In genomic region chr19:38485541-38486285, GRCh38 we compare ENCODE assay signal across 28 cellular contexts. TPM values are rescaled to one million over a fixed set of nuclear protein-coding genes. Genes with fewer than 3 reads are reported as not detected.
"Had no signal": no experiment of that assay in that cellular context is flagged by ENCODE, and none has a peak within 500 bp of the region (broad histone marks: within the 10 kb centered on the region; RNA-seq: fewer than 3 reads in every experiment).

No MANE protein-coding gene starts in this region.

- H3K36me3 Mint-ChIP-seq: activated naive CD4-positive, alpha-beta T cell treated with anti-CD3 and anti-CD28 coated beads, Interleukin-2, amount 10 ng/mL, durations not matched to agents 7 days and 5 days; activated naive CD8-positive, alpha-beta T cell treated with anti-CD3 and anti-CD28 coated beads, Interleukin-2, amount 10 ng/mL, durations not matched to agents 7 days and 5 days had no signal

- H3K36me3 ChIP-seq: brain microvascular endothelial cell, esophagus muscularis mucosa had no signal

- H3K4me3 ChIP-seq: coronary artery, dorsolateral prefrontal cortex, esophagus muscularis mucosa, gastrocnemius medialis had no signal

- H3K4me1 Mint-ChIP-seq: activated CD4-positive, alpha-beta T cell treated with anti-CD3 and anti-CD28 coated beads for 36 hours; activated CD4-positive, alpha-beta T cell treated with anti-CD3 and anti-CD28 coated beads, Interleukin-2, amount 10 ng/mL, durations not matched to agents 24 days and 14 days; activated naive CD4-positive, alpha-beta T cell treated with anti-CD3 and anti-CD28 coated beads, Interleukin-2, amount 10 ng/mL, durations not matched to agents 7 days and 5 days; central memory CD8-positive, alpha-beta T cell; endodermal cell had no signal

- H3K27ac ChIP-seq: brain microvascular endothelial cell, coronary artery, dorsolateral prefrontal cortex, esophagus muscularis mucosa, foreskin keratinocyte, gastrocnemius medialis had no signal

- ATAC-seq: activated CD4-positive, alpha-beta T cell treated with anti-CD3 and anti-CD28 coated beads for 36 hours; activated naive CD4-positive, alpha-beta T cell treated with anti-CD3 and anti-CD28 coated beads, Interleukin-2, amount 50 U/mL, for 72 hours; activated T-cell treated with anti-CD3 and anti-CD28 coated beads, Interleukin-2, amount 50 U/mL, for 72 hours; foreskin keratinocyte; gastrocnemius medialis had no signal

- H3K9me3 Mint-ChIP-seq: central memory CD8-positive, alpha-beta T cell; endodermal cell had no signal

- DNase-seq: activated CD4-positive, alpha-beta memory T cell treated with anti-CD3 and anti-CD28 coated beads for 36 hours; activated CD4-positive, alpha-beta T cell treated with anti-CD3 and anti-CD28 coated beads for 36 hours; activated CD4-positive, alpha-beta T cell treated with anti-CD3 and anti-CD28 coated beads, Interleukin-2, amount 10 ng/mL, durations not matched to agents 24 days and 14 days; activated CD4-positive, CD25-positive, alpha-beta regulatory T cell; activated CD4-positive, CD25-positive, alpha-beta regulatory T cell treated with anti-CD3 and anti-CD28 coated beads, Interleukin-2, amount 50 U/mL, for 72 hours; activated CD8-positive, alpha-beta memory T cell treated with anti-CD3 and anti-CD28 coated beads, Interleukin-2, amount 50 U/mL, for 48 hours; activated gamma-delta T cell; activated naive CD4-positive, alpha-beta T cell; activated naive CD4-positive, alpha-beta T cell treated with anti-CD3 and anti-CD28 coated beads, Interleukin-2, amount 10 ng/mL, durations not matched to agents 7 days and 5 days; activated naive CD8-positive, alpha-beta T cell treated with anti-CD3 and anti-CD28 coated beads, Interleukin-2, amount 10 ng/mL, durations not matched to agents 7 days and 5 days; activated T-cell treated with anti-CD3 and anti-CD28 coated beads for 4 hours; activated T-cell treated with anti-CD3 and anti-CD28 coated beads, Interleukin-2, amount 50 U/mL, for 24 hours; activated T-cell treated with anti-CD3 and anti-CD28 coated beads, Interleukin-2, amount 50 U/mL, for 72 hours; brain microvascular endothelial cell; dorsolateral prefrontal cortex; effector memory CD4-positive, alpha-beta T cell; endodermal cell; erythroblast; foreskin keratinocyte; gastrocnemius medialis; T-helper 2 cell had no signal

- H3K27ac Mint-ChIP-seq: activated CD4-positive, alpha-beta memory T cell treated with anti-CD3 and anti-CD28 coated beads for 36 hours; activated CD4-positive, alpha-beta T cell treated with anti-CD3 and anti-CD28 coated beads for 36 hours; activated CD4-positive, alpha-beta T cell treated with anti-CD3 and anti-CD28 coated beads, Interleukin-2, amount 10 ng/mL, durations not matched to agents 24 days and 14 days; activated naive CD4-positive, alpha-beta T cell treated with anti-CD3 and anti-CD28 coated beads, Interleukin-2, amount 10 ng/mL, durations not matched to agents 7 days and 5 days; activated naive CD4-positive, alpha-beta T cell treated with anti-CD3 and anti-CD28 coated beads, Interleukin-2, amount 50 U/mL, for 72 hours; activated naive CD8-positive, alpha-beta T cell treated with anti-CD3 and anti-CD28 coated beads, Interleukin-2, amount 10 ng/mL, durations not matched to agents 7 days and 5 days; activated T-cell treated with anti-CD3 and anti-CD28 coated beads, Interleukin-2, amount 50 U/mL, for 24 hours; activated T-cell treated with anti-CD3 and anti-CD28 coated beads, Interleukin-2, amount 50 U/mL, for 72 hours; dendritic cell treated with granulocyte-macrophage colony-stimulating factor and Interleukin-4, amounts not matched to agents 40 ng/mL and 50 ng/mL, for 4 days; endodermal cell had no signal

- H3K27me3 ChIP-seq: brain microvascular endothelial cell, dorsolateral prefrontal cortex, foreskin keratinocyte, gastrocnemius medialis had no signal

- H3K4me1 ChIP-seq: esophagus muscularis mucosa, foreskin keratinocyte, gastrocnemius medialis had no signal

- H3K4me3 Mint-ChIP-seq: activated CD4-positive, alpha-beta memory T cell treated with anti-CD3 and anti-CD28 coated beads for 36 hours; activated CD4-positive, alpha-beta T cell treated with anti-CD3 and anti-CD28 coated beads for 36 hours; activated CD4-positive, alpha-beta T cell treated with anti-CD3 and anti-CD28 coated beads, Interleukin-2, amount 10 ng/mL, durations not matched to agents 24 days and 14 days; activated naive CD4-positive, alpha-beta T cell treated with anti-CD3 and anti-CD28 coated beads, Interleukin-2, amount 10 ng/mL, durations not matched to agents 7 days and 5 days; activated naive CD8-positive, alpha-beta T cell treated with anti-CD3 and anti-CD28 coated beads, Interleukin-2, amount 10 ng/mL, durations not matched to agents 7 days and 5 days; activated T-cell treated with anti-CD3 and anti-CD28 coated beads, Interleukin-2, amount 50 U/mL, for 24 hours; activated T-cell treated with anti-CD3 and anti-CD28 coated beads, Interleukin-2, amount 50 U/mL, for 72 hours; central memory CD8-positive, alpha-beta T cell; dendritic cell treated with granulocyte-macrophage colony-stimulating factor and Interleukin-4, amounts not matched to agents 40 ng/mL and 50 ng/mL, for 4 days; endodermal cell had no signal

- H3K9me3 ChIP-seq: gastrocnemius medialis had no signal

RNA-seq across cellular contexts. Expression of gene RASGRP4, which starts 59.7 kb away (rescaled TPM):
- total RNA-seq: astrocyte, bronchial epithelial cell, foreskin keratinocyte had no signal
- polyA plus RNA-seq: foreskin keratinocyte had no signal
